Comparison of ENCODE assay signal across 30 cellular contexts in genomic region chr3:131840151-131840797, GRCh38.
DNase-seq lines count a peak whose midpoint lies in the region; ATAC-seq and TF ChIP-seq lines count a peak whose summit lies in the region.
"Had no signal": no experiment of that assay in that cellular context is flagged by ENCODE, and none has a peak within 500 bp of the region (broad histone marks: within the 10 kb centered on the region; RNA-seq: fewer than 3 reads in every experiment).

No MANE protein-coding gene starts in this region.

- peaks cover 0 to 7% (median 0%) of the 10 kb centered on the region in 12 donors for H3K4me1 ChIP-seq in heart left ventricle
- H3K4me1 ChIP-seq: gastrocnemius medialis, vagina had no signal

- intact Hi-C loops in Right ventricle myocardium superior (cut with DNase I) (no loop called here), heart left ventricle (cut with DNase I) (no loop called here)

- H3K27ac ChIP-seq in heart left ventricle, result no peak overlapping the region
- H3K27ac ChIP-seq: A549, brain microvascular endothelial cell, gastrocnemius medialis, neutrophil, vagina had no signal

- no peak overlapping the region for H3K4me3 ChIP-seq in heart left ventricle
- H3K4me3 ChIP-seq: A549, gastrocnemius medialis, thoracic aorta, vagina had no signal

- no peaks in the 10 kb centered on the region for H3K36me3 ChIP-seq in heart left ventricle
- H3K36me3 ChIP-seq: brain microvascular endothelial cell, gastrocnemius medialis, neutrophil, thoracic aorta, vagina had no signal

- no peaks in the 10 kb centered on the region for H3K9me3 ChIP-seq in heart left ventricle
- H3K9me3 ChIP-seq: A549, gastrocnemius medialis, neutrophil, thoracic aorta, vagina had no signal

- peak; percentile 38 for ATAC-seq in Right ventricle myocardium superior (ENCODE audit: poor library complexity)
- ATAC-seq in heart left ventricle, result no peak
- ATAC-seq in left lobe of liver, result no peak
- ATAC-seq: A549; activated T-cell treated with anti-CD3 and anti-CD28 coated beads, Interleukin-2, amount 50 U/mL, for 72 hours; CD8-positive, alpha-beta T cell; gastrocnemius medialis; Panc1; WTC11 had no signal

- no peak for DNase-seq in Right ventricle myocardium superior
- no peak for DNase-seq in heart left ventricle
- peak; percentile 61 for DNase-seq in astrocyte of the hippocampus (ENCODE audit: low read depth, low spot score)
- peak; percentile 13 for DNase-seq in fibroblast of the conjunctiva (ENCODE audit: low read depth)
- no peak for DNase-seq in left lobe of liver (ENCODE audit: low spot score)
- DNase-seq in occipital lobe (lab: John Stamatoyannopoulos, UW), result no peak
- no peak for DNase-seq in medulla oblongata (ENCODE audit: extremely low spot score)
- DNase-seq in NCI-H1092 (lab: John Stamatoyannopoulos, UW), result no peak
- DNase-seq: activated CD4-positive, alpha-beta T cell treated with anti-CD3 and anti-CD28 coated beads, Interleukin-2, amount 50 U/mL, for 1 hour; activated naive CD4-positive, alpha-beta T cell; activated T-cell treated with anti-CD3 and anti-CD28 coated beads, Interleukin-2, amount 50 U/mL, for 72 hours; brain microvascular endothelial cell; CD8-positive, alpha-beta T cell; effector CD4-positive, alpha-beta T cell; erythroblast; gastrocnemius medialis; hippocampal formation; NCI-H1436; NCI-H2107; NCI-H510A treated with DMSO at 0.1 percent for 48 hours; SHP77 treated with DMSO at 0.1 percent for 48 hours; small intestine; SW 1271; T-helper 9 cell had no signal

- no peak for TF ChIP-seq POLR2A in heart left ventricle (IDR thresholded peaks at IDR 0.05)

- no peaks in the 10 kb centered on the region for H3K27me3 ChIP-seq in heart left ventricle
- H3K27me3 ChIP-seq: brain microvascular endothelial cell, gastrocnemius medialis, vagina had no signal

- WGBS in heart left ventricle, 4 donors, result 73 to 79% (median 75%) methylated on average over 1 of the region's 1 CpG

- TF ChIP-seq CTCF in heart left ventricle (IDR thresholded peaks at IDR 0.05), result no peak

Comparison
In these comparisons a context has a peak if more than half of its experiments do, and no peak if none do; other contexts are left out.
1. DNase-seq: peak in astrocyte of the hippocampus (single experiment) and fibroblast of the conjunctiva (single experiment); none in Right ventricle myocardium superior (single experiment), heart left ventricle (0 of 5), left lobe of liver (single experiment), occipital lobe (single experiment), medulla oblongata (single experiment) and NCI-H1092 (single experiment).